ENCODE assay signal across 23 cellular contexts in the genomic region with DNA sequence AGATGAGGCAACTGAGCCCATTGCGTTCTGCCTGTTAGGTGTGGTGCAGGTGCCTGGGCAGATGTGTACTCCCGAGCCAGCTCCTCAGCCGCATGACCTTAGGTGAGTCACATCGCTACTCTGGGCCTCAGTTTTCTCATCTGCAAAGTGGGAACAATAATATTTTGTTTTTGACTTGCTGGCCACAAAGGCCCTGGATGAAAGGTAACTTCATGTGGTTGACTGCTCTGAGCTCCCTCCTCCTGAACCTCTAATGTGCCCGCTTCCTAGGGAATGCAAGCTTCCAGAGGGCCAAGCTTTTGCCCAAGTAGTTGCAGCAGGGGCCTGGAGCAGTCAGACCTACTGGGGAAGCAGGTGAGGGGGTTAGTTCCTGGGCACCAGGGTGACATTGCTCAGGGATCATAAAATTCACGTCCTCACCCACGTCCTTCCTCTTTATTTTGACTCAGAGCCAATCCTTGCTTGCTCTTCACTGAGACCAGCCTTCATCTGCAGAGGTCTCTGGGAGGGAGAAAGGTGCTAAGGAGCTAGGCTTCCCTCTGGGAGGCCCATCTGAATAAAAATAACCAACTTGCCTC.
DNase-seq lines count a peak whose midpoint lies in the region; ATAC-seq and TF ChIP-seq lines count a peak whose summit lies in the region.
"Had no signal": no experiment of that assay in that cellular context is flagged by ENCODE, and none has a peak within 500 bp of the region (broad histone marks: within the 10 kb centered on the region; RNA-seq: fewer than 3 reads in every experiment).

No MANE protein-coding gene starts in this region.

- H3K9me3 Mint-ChIP-seq in endodermal cell, result no peaks in the 10 kb centered on the region
- H3K9me3 Mint-ChIP-seq: activated naive CD8-positive, alpha-beta T cell treated with anti-CD3 and anti-CD28 coated beads, Interleukin-2, amount 50 U/mL, for 24 hours; activated T-helper 17 cell treated with anti-CD3 and anti-CD28 coated beads, Interleukin-2, amount 50 U/mL, for 72 hours; dendritic cell treated with granulocyte-macrophage colony-stimulating factor and Interleukin-4, amounts not matched to agents 40 ng/mL and 50 ng/mL, for 4 days; neural progenitor cell; stimulated activated naive CD8-positive, alpha-beta T cell treated with anti-CD3 and anti-CD28 coated beads, Interleukin-15, amount 100 ng/mL, for 72 hours; T-cell had no signal

- H3K4me1 Mint-ChIP-seq in endodermal cell, result peaks cover 12% of the 10 kb centered on the region

- TF ChIP-seq CTCF in right atrium auricular region (IDR thresholded peaks at IDR 0.05) (no peak), OCI-LY3 (IDR thresholded peaks at IDR 0.05; ENCODE audit: low read depth, low read length) (no peak), endodermal cell (conservative IDR thresholded peaks at IDR 0.05) (no peak), upper lobe of right lung (IDR thresholded peaks at IDR 0.05) (no peak)

- no peak overlapping the region for H3K27ac Mint-ChIP-seq in endodermal cell
- H3K27ac Mint-ChIP-seq: activated T-helper 17 cell treated with anti-CD3 and anti-CD28 coated beads, Interleukin-2, amount 50 U/mL, for 72 hours; dendritic cell treated with granulocyte-macrophage colony-stimulating factor and Interleukin-4, amounts not matched to agents 40 ng/mL and 50 ng/mL, for 4 days; neural progenitor cell; T-cell had no signal

- H3K9ac ChIP-seq in OCI-LY3 (ENCODE audit: low read length), result peak overlapping the region; percentile 71
- no peak overlapping the region for H3K9ac ChIP-seq in endodermal cell (ENCODE audit: extremely low read depth, low read length, poor library complexity, severe bottlenecking)
- H3K9ac ChIP-seq: neural progenitor cell had no signal

- H3K27me3 ChIP-seq in right atrium auricular region, result no peaks in the 10 kb centered on the region
- H3K27me3 ChIP-seq in OCI-LY3 (ENCODE audit: low read depth, low read length), result no peaks in the 10 kb centered on the region
- peaks cover 7% of the 10 kb centered on the region for H3K27me3 ChIP-seq in endodermal cell (ENCODE audit: control insufficient read depth, insufficient read depth, low read length, poor library complexity, severe bottlenecking)
- H3K27me3 ChIP-seq in upper lobe of right lung, result no peaks in the 10 kb centered on the region
- H3K27me3 ChIP-seq: gastroesophageal sphincter, neural progenitor cell, Peyer's patch, SJSA1 had no signal

- H2AFZ ChIP-seq in OCI-LY3 (ENCODE audit: low read depth, low read length), result no peak overlapping the region
- H2AFZ ChIP-seq: neural progenitor cell had no signal

- H3K36me3 Mint-ChIP-seq in endodermal cell (ENCODE audit: low read depth), result no peaks in the 10 kb centered on the region
- H3K36me3 Mint-ChIP-seq: neural progenitor cell, T-cell had no signal

- H3K36me3 ChIP-seq in right atrium auricular region (no peaks in the 10 kb centered on the region), OCI-LY3 (replicated peaks; ENCODE audit: low read depth, low read length) (no peaks in the 10 kb centered on the region), endodermal cell (ENCODE audit: control insufficient read depth, insufficient read depth, low read length) (no peaks in the 10 kb centered on the region), upper lobe of right lung (no peaks in the 10 kb centered on the region)
- H3K36me3 ChIP-seq: gastroesophageal sphincter, neural progenitor cell, Peyer's patch, SJSA1 had no signal

- WGBS in endodermal cell (ENCODE audit: insufficient coverage in 1 of 2, insufficient read length in 1 of 2), 2 experiments, result 90 to 100% methylated on average over 5 to 7 of the region's 7 CpGs

- H4K20me1 ChIP-seq in OCI-LY3 (ENCODE audit: insufficient read depth, low read length), result no peaks in the 10 kb centered on the region

- H3K4me3 Mint-ChIP-seq in endodermal cell, result no peak overlapping the region
- H3K4me3 Mint-ChIP-seq: activated naive CD8-positive, alpha-beta T cell treated with anti-CD3 and anti-CD28 coated beads, Interleukin-2, amount 50 U/mL, for 24 hours; activated T-helper 17 cell treated with anti-CD3 and anti-CD28 coated beads, Interleukin-2, amount 50 U/mL, for 72 hours; dendritic cell treated with granulocyte-macrophage colony-stimulating factor and Interleukin-4, amounts not matched to agents 40 ng/mL and 50 ng/mL, for 4 days; neural progenitor cell; T-cell had no signal

- no peak overlapping the region for H3K27ac ChIP-seq in right atrium auricular region
- H3K27ac ChIP-seq in OCI-LY3 (ENCODE audit: low read length), result peak overlapping the region; percentile 95
- H3K27ac ChIP-seq in endodermal cell (ENCODE audit: low read depth, low read length), result no peak overlapping the region
- H3K27ac ChIP-seq in upper lobe of right lung, result no peak overlapping the region
- H3K27ac ChIP-seq: gastroesophageal sphincter, neural progenitor cell, SJSA1 had no signal

- no peaks in the 10 kb centered on the region for H3K79me2 ChIP-seq in OCI-LY3 (ENCODE audit: low read length)

- H3K4me1 ChIP-seq in right atrium auricular region (no peaks in the 10 kb centered on the region), OCI-LY3 (ENCODE audit: low read length) (peaks cover 77% of the 10 kb centered on the region), endodermal cell (ENCODE audit: control insufficient read depth, insufficient read depth, low read length) (no peaks in the 10 kb centered on the region), upper lobe of right lung (peaks cover 3% of the 10 kb centered on the region)
- H3K4me1 ChIP-seq: gastroesophageal sphincter had no signal

- no peak for ATAC-seq in upper lobe of right lung
- ATAC-seq: gastroesophageal sphincter, T-cell had no signal

- peak overlapping the region; percentile 55 for H3K4me2 ChIP-seq in OCI-LY3 (ENCODE audit: low read length)
- H3K4me2 ChIP-seq: A549, neural progenitor cell had no signal

- peak; percentile 43 for DNase-seq in cardiac septum (ENCODE audit: low spot score)
- no peak for DNase-seq in right atrium auricular region (ENCODE audit: low spot score)
- DNase-seq in endodermal cell, result peak; percentile 17
- peak; percentile 33 for DNase-seq in upper lobe of right lung
- DNase-seq in NCI-H226, result no peak
- DNase-seq in 8988T, result no peak
- no peak for DNase-seq in HCEC 1CT
- DNase-seq: activated CD4-positive, alpha-beta T cell treated with anti-CD3 and anti-CD28 coated beads, Interleukin-2, amount 50 U/mL, for 48 hours; activated naive CD8-positive, alpha-beta T cell treated with anti-CD3 and anti-CD28 coated beads, Interleukin-2, amount 50 U/mL, for 24 hours; central memory CD4-positive, alpha-beta T cell; KG1; NCI-H1694; NCI-H510A; stimulated activated naive CD8-positive, alpha-beta T cell treated with anti-CD3 and anti-CD28 coated beads, Interleukin-15, amount 100 ng/mL, for 72 hours had no signal

- peaks cover 6% of the 10 kb centered on the region for H3K27me3 Mint-ChIP-seq in endodermal cell (ENCODE audit: insufficient read depth)
- H3K27me3 Mint-ChIP-seq: activated T-helper 17 cell treated with anti-CD3 and anti-CD28 coated beads, Interleukin-2, amount 50 U/mL, for 72 hours; T-cell had no signal

- H3K4me3 ChIP-seq in right atrium auricular region (no peak overlapping the region), OCI-LY3 (ENCODE audit: low read length) (peak overlapping the region; percentile 15; the same call in 1 of the 2 replicates), endodermal cell (ENCODE audit: low read length) (no peak overlapping the region), upper lobe of right lung (no peak overlapping the region)
- H3K4me3 ChIP-seq: A549, gastroesophageal sphincter, neural progenitor cell, Peyer's patch, SJSA1 had no signal

- intact Hi-C loops in cardiac septum (cut with DNase I) (no loop called here), upper lobe of right lung (cut with DNase I) (no loop called here)

- H3K9me3 ChIP-seq in right atrium auricular region (no peaks in the 10 kb centered on the region), OCI-LY3 (ENCODE audit: insufficient read depth, low read length) (no peaks in the 10 kb centered on the region), endodermal cell (ENCODE audit: control insufficient read depth, low read length) (no peaks in the 10 kb centered on the region), upper lobe of right lung (no peaks in the 10 kb centered on the region)
- H3K9me3 ChIP-seq: A549, gastroesophageal sphincter, Peyer's patch, SJSA1 had no signal

Comparison
In these comparisons a context has a peak if more than half of its experiments do, and no peak if none do; other contexts are left out.
1. DNase-seq: peak in cardiac septum (single experiment), endodermal cell (single experiment) and upper lobe of right lung (single experiment); none in right atrium auricular region (single experiment), NCI-H226 (single experiment), 8988T (single experiment) and HCEC 1CT (single experiment).